In genomic region chr4:36779601-36780000, GRCh38 we compare ENCODE assay signal across 30 cellular contexts.
"Had no signal": no experiment of that assay in that cellular context is flagged by ENCODE, and none has a peak within 500 bp of the region (broad histone marks: within the 10 kb centered on the region; RNA-seq: fewer than 3 reads in every experiment).

No MANE protein-coding gene starts in this region.

- H3K9me3 ChIP-seq: neutrophil, psoas muscle, right lobe of liver, sigmoid colon, stomach, thoracic aorta, thyroid gland, tibial nerve, upper lobe of left lung, vagina had no signal

- H3K27ac Mint-ChIP-seq: naive thymus-derived CD8-positive, alpha-beta T cell; natural killer cell treated with Interleukin-12 subunit alpha and Interleukin-12 subunit beta and Interleukin-15 and Interleukin-18, amount 100 ng/mL, for 72 hours; nephron progenitor cell; progenitor cell of endocrine pancreas; stimulated activated effector memory CD8-positive, alpha-beta T cell treated with anti-CD3 and anti-CD28 coated beads, Interleukin-12 subunit alpha, Interleukin-12 subunit beta, amount 100 ng/mL, for 72 hours; stimulated activated naive B cell treated with anti-CD40 and anti-IgM and Interleukin-4, amounts not matched to agents 10 μg/mL and 1 μg/mL and 100 μg/mL, for 72 hours; stimulated activated naive CD8-positive, alpha-beta T cell treated with anti-CD3 and anti-CD28 coated beads, Interleukin-15, Interleukin-2, amounts not matched to agents 100 ng/mL and 50 ng/mL, for 24 hours had no signal

- H3K27me3 Mint-ChIP-seq: naive thymus-derived CD8-positive, alpha-beta T cell; natural killer cell treated with Interleukin-12 subunit alpha and Interleukin-12 subunit beta and Interleukin-15 and Interleukin-18, amount 100 ng/mL, for 72 hours; progenitor cell of endocrine pancreas; stimulated activated naive B cell treated with anti-CD40 and anti-IgM and Interleukin-4, amounts not matched to agents 10 μg/mL and 1 μg/mL and 100 μg/mL, for 72 hours; stimulated activated naive CD8-positive, alpha-beta T cell treated with anti-CD3 and anti-CD28 coated beads, Interleukin-15, Interleukin-2, amounts not matched to agents 100 ng/mL and 50 ng/mL, for 24 hours had no signal

- H3K27me3 ChIP-seq: neutrophil, right lobe of liver, sigmoid colon, stomach, thyroid gland, tibial nerve, upper lobe of left lung, vagina had no signal

- H3K4me3 Mint-ChIP-seq: naive thymus-derived CD8-positive, alpha-beta T cell; natural killer cell treated with Interleukin-12 subunit alpha and Interleukin-12 subunit beta and Interleukin-15 and Interleukin-18, amount 100 ng/mL, for 72 hours; nephron progenitor cell; neural crest cell; stimulated activated effector memory CD8-positive, alpha-beta T cell treated with anti-CD3 and anti-CD28 coated beads, Interleukin-12 subunit alpha, Interleukin-12 subunit beta, amount 100 ng/mL, for 72 hours; stimulated activated naive B cell treated with anti-CD40 and anti-IgM and Interleukin-4, amounts not matched to agents 10 μg/mL and 1 μg/mL and 100 μg/mL, for 72 hours; stimulated activated naive CD8-positive, alpha-beta T cell treated with anti-CD3 and anti-CD28 coated beads, Interleukin-15, Interleukin-2, amounts not matched to agents 100 ng/mL and 50 ng/mL, for 24 hours had no signal

- H3K4me1 ChIP-seq: parathyroid adenoma, psoas muscle, right lobe of liver, sigmoid colon, stomach, thyroid gland, tibial nerve, upper lobe of left lung, vagina had no signal

- ATAC-seq: naive thymus-derived CD8-positive, alpha-beta T cell; natural killer cell treated with Interleukin-12 subunit alpha and Interleukin-12 subunit beta and Interleukin-15 and Interleukin-18, amount 100 ng/mL, for 72 hours; psoas muscle; right cardiac atrium; right lobe of liver; stimulated activated effector memory CD8-positive, alpha-beta T cell treated with anti-CD3 and anti-CD28 coated beads, Interleukin-12 subunit alpha, Interleukin-12 subunit beta, amount 100 ng/mL, for 72 hours; stimulated activated naive B cell treated with anti-CD40 and anti-IgM and Interleukin-4, amounts not matched to agents 10 μg/mL and 1 μg/mL and 100 μg/mL, for 72 hours had no signal

- H3K4me3 ChIP-seq: psoas muscle, right lobe of liver, sigmoid colon, stomach, thoracic aorta, thyroid gland, tibial nerve, upper lobe of left lung, vagina had no signal

- H3K36me3 ChIP-seq: neutrophil, right lobe of liver, sigmoid colon, stomach, thoracic aorta, thyroid gland, tibial nerve, upper lobe of left lung, vagina had no signal

- H3K4me1 Mint-ChIP-seq: naive thymus-derived CD8-positive, alpha-beta T cell; nephron progenitor cell; neural crest cell; stimulated activated effector memory CD8-positive, alpha-beta T cell treated with anti-CD3 and anti-CD28 coated beads, Interleukin-12 subunit alpha, Interleukin-12 subunit beta, amount 100 ng/mL, for 72 hours; stimulated activated naive B cell treated with anti-CD40 and anti-IgM and Interleukin-4, amounts not matched to agents 10 μg/mL and 1 μg/mL and 100 μg/mL, for 72 hours had no signal

- H3K27ac ChIP-seq: neutrophil, parathyroid adenoma, psoas muscle, right lobe of liver, sigmoid colon, stomach, thoracic aorta, thyroid gland, tibial nerve, upper lobe of left lung, vagina had no signal

- H3K36me3 Mint-ChIP-seq: naive thymus-derived CD8-positive, alpha-beta T cell; natural killer cell treated with Interleukin-12 subunit alpha and Interleukin-12 subunit beta and Interleukin-15 and Interleukin-18, amount 100 ng/mL, for 72 hours; stimulated activated effector memory CD8-positive, alpha-beta T cell treated with anti-CD3 and anti-CD28 coated beads, Interleukin-12 subunit alpha, Interleukin-12 subunit beta, amount 100 ng/mL, for 72 hours; stimulated activated naive B cell treated with anti-CD40 and anti-IgM and Interleukin-4, amounts not matched to agents 10 μg/mL and 1 μg/mL and 100 μg/mL, for 72 hours had no signal

- H3K9me3 Mint-ChIP-seq: nephron progenitor cell; stimulated activated naive B cell treated with anti-CD40 and anti-IgM and Interleukin-4, amounts not matched to agents 10 μg/mL and 1 μg/mL and 100 μg/mL, for 72 hours had no signal

- DNase-seq: naive thymus-derived CD8-positive, alpha-beta T cell; nephron progenitor cell; nucleus accumbens; posterior cingulate gyrus; psoas muscle; right cardiac atrium; right lobe of liver; sigmoid colon; small intestine; stimulated activated CD4-positive, alpha-beta T cell treated with anti-CD3 and anti-CD28 coated beads, Interleukin-15, amount 100 ng/mL, for 24 hours; stimulated activated CD4-positive, alpha-beta T cell treated with anti-CD3 and anti-CD28 coated beads, Interleukin-2, amount 100 ng/mL, for 24 hours; stimulated activated CD4-positive, alpha-beta T cell treated with anti-CD3 and anti-CD28 coated beads, Interleukin-2, amount 100 ng/mL, for 48 hours; stimulated activated CD4-positive, alpha-beta T cell treated with anti-CD3 and anti-CD28 coated beads, Interleukin-4, amount 100 ng/mL, for 24 hours; stimulated activated naive B cell treated with anti-CD40 and anti-IgM and Interleukin-4, amounts not matched to agents 10 μg/mL and 1 μg/mL and 100 μg/mL, for 72 hours; stimulated activated naive CD4-positive, alpha-beta T cell treated with Interleukin-2 at 50 U/mL for 16 hours; stomach; thyroid gland; trophoblast cell; upper lobe of left lung had no signal

- FAIRE-seq: small intestine, urothelium cell line had no signal
